Comparison of ENCODE assay signal across 8 cellular contexts in genomic region chr16:25080420-25081131, GRCh38.
"Had no signal": no experiment of that assay in that cellular context is flagged by ENCODE, and none has a peak within 500 bp of the region (broad histone marks: within the 10 kb centered on the region; RNA-seq: fewer than 3 reads in every experiment).

No MANE protein-coding gene starts in this region.

- DNase-seq: GDM1, GF-D8 had no signal

- H3K4me3 ChIP-seq: GM12878 had no signal

- FAIRE-seq: G401.6, GM12878, GM12891, GM12892, GM18507, GM19239 had no signal
